21 cellular contexts compared by ENCODE assay signal in the genomic region with DNA sequence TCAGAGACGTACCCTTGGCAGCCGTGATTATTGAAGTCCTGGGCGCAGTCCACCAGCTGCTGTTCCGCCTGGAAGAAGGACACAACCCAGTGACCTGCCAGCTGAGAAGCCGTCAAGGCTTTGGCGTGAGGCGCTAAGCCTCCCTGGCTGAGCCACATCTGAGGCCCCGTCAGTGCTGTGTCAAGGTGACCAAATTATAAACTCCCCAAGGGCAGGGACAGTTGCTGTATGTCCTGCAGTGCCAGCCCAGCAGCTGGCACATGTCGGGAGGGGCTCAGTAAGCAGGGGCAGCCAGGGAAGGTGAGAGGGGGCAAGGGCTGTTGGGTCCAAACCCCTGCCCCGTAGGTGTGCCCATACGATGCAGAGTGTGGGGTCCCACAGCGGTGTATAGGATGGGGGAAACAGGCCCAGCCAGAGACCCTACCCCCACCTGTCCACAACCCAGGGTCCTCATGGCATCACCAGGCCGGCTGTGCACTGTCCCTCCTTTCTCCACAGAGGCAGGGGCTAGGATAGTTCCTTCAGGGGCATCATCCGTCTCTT. TPM values are rescaled to one million over a fixed set of nuclear protein-coding genes. Genes with fewer than 3 reads are reported as not detected.
DNase-seq lines count a peak whose midpoint lies in the region; ATAC-seq, FAIRE-seq and TF ChIP-seq lines count a peak whose summit lies in the region.
"Had no signal": no experiment of that assay in that cellular context is flagged by ENCODE, and none has a peak within 500 bp of the region (broad histone marks: within the 10 kb centered on the region; RNA-seq: fewer than 3 reads in every experiment).

No MANE protein-coding gene starts in this region.

- no peak overlapping the region for H2AFZ ChIP-seq in HCT116 (ENCODE audit: low read depth, low read length, poor library complexity, severe bottlenecking)
- H2AFZ ChIP-seq in GM23338: no peak overlapping the region

- H3K9me3 Mint-ChIP-seq in activated T-helper 17 cell treated with anti-CD3 and anti-CD28 coated beads, Interleukin-2, amount 50 U/mL, for 72 hours: no peaks in the 10 kb centered on the region
- no peaks in the 10 kb centered on the region; the same call in 2 of the 3 replicates for H3K9me3 Mint-ChIP-seq in GM23338
- H3K9me3 Mint-ChIP-seq: activated CD4-positive, alpha-beta memory T cell treated with anti-CD3 and anti-CD28 coated beads, Interleukin-2, amount 10 ng/mL, durations not matched to agents 7 days and 5 days had no signal

- WGBS in spleen, 5 donors: 75 to 93% (median 88%) methylated on average over 10 to 14 of the region's 14 CpGs

- H3K36me3 Mint-ChIP-seq in activated T-helper 17 cell treated with anti-CD3 and anti-CD28 coated beads, Interleukin-2, amount 50 U/mL, for 72 hours (ENCODE audit: low read depth): peaks cover 94% of the 10 kb centered on the region
- H3K36me3 Mint-ChIP-seq in GM23338 (ENCODE audit: low read depth): peaks cover 4% of the 10 kb centered on the region

- no peaks in the 10 kb centered on the region; a peak in 1 of 4 replicates for H3K36me3 ChIP-seq in HCT116 (ENCODE audit: control insufficient read depth in 1 of 2, insufficient read depth in 2 of 2, low read length in 2 of 2)
- peaks cover 0 to 96% (median 48%) of the 10 kb centered on the region in 6 donors for H3K36me3 ChIP-seq in spleen
- H3K36me3 ChIP-seq in GM23338 (ENCODE audit: insufficient read depth): no peaks in the 10 kb centered on the region

- no peak for TF ChIP-seq POLR2A in HCT116 (IDR thresholded peaks at IDR 0.05; ENCODE audit: borderline replicate concordance, extremely low read depth, insufficient read depth, insufficient read length)
- TF ChIP-seq POLR2A in spleen (IDR thresholded peaks at IDR 0.05): no peak
- TF ChIP-seq POLR2A in GM12891 (IDR thresholded peaks at IDR 0.05; ENCODE audit: low read depth, low read length): no peak

- H3K4me3 ChIP-seq in HCT116 (replicated peaks in 1 of 2; ENCODE audit: low read depth in 1 of 2, low read length in 2 of 2) (no peak overlapping the region), spleen (no peak overlapping the region), GM23338 (no peak overlapping the region)
- H3K4me3 ChIP-seq: skin epidermis, tibial artery had no signal

- CTCF ChIA-PET in HCT116 (lab: Charles Lee): interaction anchor here (1.1 to 1.2 kb wide), 2 partner anchors 48 to 254 kb away, joined by 3 to 5 read pairs; no protein-coding TSS in a partner anchor

- TF ChIP-seq RAD21 in HCT116 (IDR thresholded peaks at IDR 0.05; ENCODE audit: low read depth): no peak

- in situ Hi-C loops in ACHN (cut with HindIII; ENCODE audit: low pct_ligation_motif_present, low pct_unique_long_range_greater_than_20kb, low sequenced_read_pairs): no loop called here

- no peak for FAIRE-seq in GM12891 (lab: Jason Lieb, UNC)

- H3K9me2 ChIP-seq in HCT116 (ENCODE audit: insufficient read depth) (no peaks in the 10 kb centered on the region), GM23338 (ENCODE audit: insufficient read depth) (no peaks in the 10 kb centered on the region)

- no peaks in the 10 kb centered on the region for H3K9me3 ChIP-seq in HCT116 (ENCODE audit: control insufficient read depth in 1 of 2, insufficient read depth in 1 of 2, low read depth in 1 of 2, low read length in 2 of 2)
- no peaks in the 10 kb centered on the region for H3K9me3 ChIP-seq in spleen
- H3K9me3 ChIP-seq: BE2C, tibial artery had no signal

- peak overlapping the region; percentile 47 for H3K9ac ChIP-seq in HCT116 (ENCODE audit: low read length)

- H3K4me1 ChIP-seq in HCT116 (ENCODE audit: control insufficient read depth in 1 of 2, insufficient read depth in 2 of 2, low read length in 2 of 2) (peaks cover 10 to 26% of the 10 kb centered on the region in 2 experiments), spleen (peaks cover 0 to 42% (median 18%) of the 10 kb centered on the region in 6 donors), GM23338 (ENCODE audit: insufficient read depth) (no peaks in the 10 kb centered on the region)

- BruUV-seq in HCT116 (replicated peaks; lab: Mats Ljungman, UMichigan): no TSS peak

- H3K27me3 ChIP-seq in HCT116 (ENCODE audit: insufficient read depth, low read length): no peaks in the 10 kb centered on the region
- no peaks in the 10 kb centered on the region for H3K27me3 ChIP-seq in spleen (replicated peaks in 1 of 7)
- H3K27me3 ChIP-seq in GM23338 (ENCODE audit: insufficient read depth): no peaks in the 10 kb centered on the region
- H3K27me3 ChIP-seq: BE2C, tibial artery had no signal

- RAD21 ChIA-PET in HCT116 (lab: Charles Lee; ENCODE audit: low non-redundant PET in 1 of 2, low total read pairs in 2 of 2, uncharacterized antibody in 2 of 2, unreplicated experiment in 2 of 2): no interaction called here

- peak overlapping the region; percentile 66 for H3K27ac ChIP-seq in HCT116 (ENCODE audit: low read depth, low read length)
- H3K27ac ChIP-seq in spleen: no peak overlapping the region
- no peak overlapping the region for H3K27ac ChIP-seq in GM23338 (ENCODE audit: low read depth)

- ATAC-seq in HCT116 (peak; percentile 13), GM18873 (IDR thresholded peaks at IDR 0.05; ENCODE audit: low FRiP score, unreplicated experiment) (no peak), GM23338 (no peak)
- ATAC-seq in activated T-helper 17 cell treated with anti-CD3 and anti-CD28 coated beads, Interleukin-2, amount 50 U/mL, for 72 hours (replicated peaks): no peak

- H3K4me2 ChIP-seq in HCT116 (ENCODE audit: low read length): peak overlapping the region; percentile 69
- no peak overlapping the region for H3K4me2 ChIP-seq in GM23338

- POLR2A ChIA-PET in HCT116 (lab: Charles Lee): no interaction called here

- DNase-seq in HCT116 (ENCODE audit: low read depth, low spot score) (no peak), islet precursor cell (peak; percentile 42), spleen (peak; percentile 67), GM12891 (ENCODE audit: insufficient read length, low spot score) (no peak), ACHN (no peak), GM23338 (ENCODE audit: low spot score) (no peak)
- DNase-seq: activated CD4-positive, alpha-beta memory T cell treated with anti-CD3 and anti-CD28 coated beads, Interleukin-2, amount 10 ng/mL, durations not matched to agents 7 days and 5 days; activated T-cell treated with anti-CD3 and anti-CD28 coated beads, Interleukin-2, amount 50 U/mL, for 48 hours; cerebellar nuclear complex; DMS 273 treated with DMSO at 0.1 percent for 48 hours; H7; NCI-H2171 treated with DMSO at 0.1 percent for 48 hours; NK-92 treated with Interleukin-12 subunit alpha and Interleukin-12 subunit beta, amount 100 ng/mL, for 24 hours; stimulated activated CD4-positive, alpha-beta T cell treated with anti-CD3 and anti-CD28 coated beads, Interleukin-4, amount 100 ng/mL, for 4 hours; stimulated activated CD8-positive, alpha-beta memory T cell treated with anti-CD3 and anti-CD28 coated beads, Interleukin-4, amount 100 ng/mL, for 48 hours; T-helper 1 cell had no signal

- H3K79me2 ChIP-seq in HCT116 (ENCODE audit: insufficient read depth, low read length) (no peaks in the 10 kb centered on the region), GM23338 (replicated peaks; ENCODE audit: insufficient read depth) (no peaks in the 10 kb centered on the region)

- H3K27ac Mint-ChIP-seq in activated T-helper 17 cell treated with anti-CD3 and anti-CD28 coated beads, Interleukin-2, amount 50 U/mL, for 72 hours: peak overlapping the region; percentile 52
- no peak overlapping the region for H3K27ac Mint-ChIP-seq in GM23338

- H4K20me1 ChIP-seq in HCT116 (ENCODE audit: insufficient read depth) (no peaks in the 10 kb centered on the region), GM23338 (replicated peaks; ENCODE audit: insufficient read depth) (no peaks in the 10 kb centered on the region)

- no peak for TF ChIP-seq CTCF in HCT116 (IDR thresholded peaks at IDR 0.05 in 2 of 3, conservative IDR thresholded peaks at IDR 0.05 in 1 of 3; ENCODE audit: borderline replicate concordance in 1 of 3, insufficient read depth in 1 of 3, low read depth in 2 of 3, low read length in 2 of 3)
- no peak for TF ChIP-seq CTCF in spleen (IDR thresholded peaks at IDR 0.05 in 8 of 11, conservative IDR thresholded peaks at IDR 0.05 in 3 of 11)
- no peak for TF ChIP-seq CTCF in GM23338 (conservative IDR thresholded peaks at IDR 0.05; ENCODE audit: low read depth in 2 of 2)

- intact Hi-C loops in HCT116 (cut with micrococcal nuclease) (no loop called here), spleen (cut with DNase I; ENCODE audit: low total_unique reads) (no loop called here)

- H3K4me3 Mint-ChIP-seq in activated T-helper 17 cell treated with anti-CD3 and anti-CD28 coated beads, Interleukin-2, amount 50 U/mL, for 72 hours: no peak overlapping the region
- no peak overlapping the region for H3K4me3 Mint-ChIP-seq in GM23338
- H3K4me3 Mint-ChIP-seq: activated CD4-positive, alpha-beta memory T cell treated with anti-CD3 and anti-CD28 coated beads, Interleukin-2, amount 10 ng/mL, durations not matched to agents 7 days and 5 days had no signal

- no peaks in the 10 kb centered on the region for H3F3A ChIP-seq in GM23338 (replicated peaks; ENCODE audit: low read depth)

- no peaks in the 10 kb centered on the region for H3K27me3 Mint-ChIP-seq in activated T-helper 17 cell treated with anti-CD3 and anti-CD28 coated beads, Interleukin-2, amount 50 U/mL, for 72 hours
- peaks cover 21% of the 10 kb centered on the region for H3K27me3 Mint-ChIP-seq in GM23338 (ENCODE audit: insufficient read depth, low read depth, poor library complexity)
- H3K27me3 Mint-ChIP-seq: activated CD4-positive, alpha-beta memory T cell treated with anti-CD3 and anti-CD28 coated beads, Interleukin-2, amount 10 ng/mL, durations not matched to agents 7 days and 5 days had no signal

- H3K4me1 Mint-ChIP-seq in activated T-helper 17 cell treated with anti-CD3 and anti-CD28 coated beads, Interleukin-2, amount 50 U/mL, for 72 hours: peaks cover 19% of the 10 kb centered on the region
- peaks cover 4% of the 10 kb centered on the region; the same call in 2 of the 3 replicates for H3K4me1 Mint-ChIP-seq in GM23338

TF ChIP-seq in GM23338, 12 proteins besides CTCF, POLR2A, EP300 and RAD21 (continues in another document):
- TF ChIP-seq STAT1 (IDR thresholded peaks at IDR 0.05; ENCODE audit: unreplicated experiment): no peak

RNA-seq across cellular contexts. Expression of a gene that starts 13.3 kb away (rescaled TPM):
- total RNA-seq in HCT116 (2021; ENCODE audit: unreplicated experiment) (37.5 TPM), spleen (100 to 1,000 TPM; 112 to 336 (median 238) TPM)
- polyA plus RNA-seq in HCT116 (2012): 31.2 and 50.0 TPM in 2 replicates
- 100 to 1,000 TPM; 306 to 503 TPM for total RNA-seq in activated T-helper 17 cell treated with anti-CD3 and anti-CD28 coated beads, Interleukin-2, amount 50 U/mL, for 72 hours
- polyA plus RNA-seq in spleen (100 to 1,000 TPM; 372 to 381 (median 377) TPM), GM23338 (2016; fragmentation: Nextera tagmentation; extraction: Ambion mirVana) (18.2 and 19.9 TPM in 2 replicates)
- polyA plus RNA-seq in GM12891 (2012; ENCODE audit: low read depth, missing spikeins): 464 TPM
- 19.7 and 41.2 TPM in 2 replicates for total RNA-seq in GM23338 (2014; rRNA removed; shearing (Covaris generic))

RNA-seq across cellular contexts. Expression of a gene that starts 58.8 kb away (rescaled TPM):
- total RNA-seq in HCT116 (2021; ENCODE audit: unreplicated experiment): 273 TPM
- 137 and 219 TPM in 2 replicates for polyA plus RNA-seq in HCT116 (2012)
- 100 to 1,000 TPM; 242 to 244 TPM for total RNA-seq in activated T-helper 17 cell treated with anti-CD3 and anti-CD28 coated beads, Interleukin-2, amount 50 U/mL, for 72 hours
- 100 to 1,000 TPM; 191 to 271 (median 234) TPM for total RNA-seq in spleen
- polyA plus RNA-seq in spleen: 100 to 1,000 TPM; 105 to 194 (median 154) TPM
- polyA plus RNA-seq in GM12891 (2012; ENCODE audit: low read depth, missing spikeins): 287 TPM
- total RNA-seq in GM23338 (2014; rRNA removed; shearing (Covaris generic)): 491 and 520 TPM in 2 replicates
- 571 and 611 TPM in 2 replicates for polyA plus RNA-seq in GM23338 (2016; fragmentation: Nextera tagmentation; extraction: Ambion mirVana)

Comparison
In these comparisons a context has a peak if more than half of its experiments do, and no peak if none do; other contexts are left out.
1. DNase-seq: peak in islet precursor cell (single experiment) and spleen (single experiment); none in HCT116 (single experiment), GM12891 (single experiment), ACHN (single experiment) and GM23338 (single experiment).